ENCODE assay signal across 21 cellular contexts in genomic region chr9:89223398-89223977, GRCh38. TPM values are rescaled to one million over a fixed set of nuclear protein-coding genes. Genes with fewer than 3 reads are reported as not detected.
"Had no signal": no experiment of that assay in that cellular context is flagged by ENCODE, and none has a peak within 500 bp of the region (broad histone marks: within the 10 kb centered on the region; RNA-seq: fewer than 3 reads in every experiment).

No MANE protein-coding gene starts in this region.

- H3K4me3 ChIP-seq: dorsolateral prefrontal cortex, heart right ventricle, prostate gland, right lobe of liver, smooth muscle cell, testis had no signal

- H3K4me3 Mint-ChIP-seq: activated T-cell treated with anti-CD3 and anti-CD28 coated beads, Interleukin-2, amount 50 U/mL, for 72 hours; endodermal cell; immature natural killer cell; naive thymus-derived CD4-positive, alpha-beta T cell; stimulated activated effector memory CD8-positive, alpha-beta T cell treated with anti-CD3 and anti-CD28 coated beads, Interleukin-12 subunit alpha, Interleukin-12 subunit beta, amount 100 ng/mL, for 72 hours; type B pancreatic cell had no signal

- H3K9me3 Mint-ChIP-seq: activated T-cell treated with anti-CD3 and anti-CD28 coated beads, Interleukin-2, amount 50 U/mL, for 72 hours; endodermal cell; immature natural killer cell; naive thymus-derived CD4-positive, alpha-beta T cell; stimulated activated effector memory CD8-positive, alpha-beta T cell treated with anti-CD3 and anti-CD28 coated beads, Interleukin-12 subunit alpha, Interleukin-12 subunit beta, amount 100 ng/mL, for 72 hours; type B pancreatic cell had no signal

- ATAC-seq: activated CD4-positive, CD25-positive, alpha-beta regulatory T cell treated with anti-CD3 and anti-CD28 coated beads, Interleukin-2, amount 50 U/mL, for 24 hours; activated T-cell treated with anti-CD3 and anti-CD28 coated beads, Interleukin-2, amount 50 U/mL, for 72 hours; naive thymus-derived CD4-positive, alpha-beta T cell; right lobe of liver; stimulated activated effector memory CD8-positive, alpha-beta T cell treated with anti-CD3 and anti-CD28 coated beads, Interleukin-12 subunit alpha, Interleukin-12 subunit beta, amount 100 ng/mL, for 72 hours had no signal

- H3K27ac Mint-ChIP-seq: activated T-cell treated with anti-CD3 and anti-CD28 coated beads, Interleukin-2, amount 50 U/mL, for 72 hours; endodermal cell; immature natural killer cell; naive thymus-derived CD4-positive, alpha-beta T cell; stimulated activated effector memory CD8-positive, alpha-beta T cell treated with anti-CD3 and anti-CD28 coated beads, Interleukin-12 subunit alpha, Interleukin-12 subunit beta, amount 100 ng/mL, for 72 hours; type B pancreatic cell had no signal

- H3K27me3 ChIP-seq: dorsolateral prefrontal cortex, right lobe of liver, testis had no signal

- H3K4me1 Mint-ChIP-seq: immature natural killer cell; naive thymus-derived CD4-positive, alpha-beta T cell; stimulated activated effector memory CD8-positive, alpha-beta T cell treated with anti-CD3 and anti-CD28 coated beads, Interleukin-12 subunit alpha, Interleukin-12 subunit beta, amount 100 ng/mL, for 72 hours had no signal

- H3K36me3 ChIP-seq: heart right ventricle, prostate gland, right lobe of liver had no signal

- H3K4me1 ChIP-seq: prostate gland, right lobe of liver, testis had no signal

- H3K27me3 Mint-ChIP-seq: type B pancreatic cell had no signal

- DNase-seq: activated effector memory CD4-positive, alpha-beta T cell treated with anti-CD3 and anti-CD28 coated beads, Interleukin-2, amount 50 U/mL, for 16 hours; activated naive CD4-positive, alpha-beta T cell treated with anti-CD3 and anti-CD28 coated beads, Interleukin-2, amount 50 U/mL, for 16 hours; activated T-cell treated with anti-CD3 and anti-CD28 coated beads, Interleukin-2, amount 50 U/mL, for 72 hours; endodermal cell; heart right ventricle; immature natural killer cell; mesenchymal stem cell; naive thymus-derived CD4-positive, alpha-beta T cell; right lobe of liver; stimulated activated CD4-positive, alpha-beta T cell treated with anti-CD3 and anti-CD28 coated beads, Interleukin-4, amount 100 ng/mL, for 1 hour; T1000; testis had no signal

- H3K27ac ChIP-seq: dorsolateral prefrontal cortex, epithelial cell of prostate, heart right ventricle, prostate gland, right lobe of liver, testis had no signal

- H3K9me3 ChIP-seq: heart right ventricle, prostate gland, right lobe of liver, testis had no signal

- H3K36me3 Mint-ChIP-seq: stimulated activated effector memory CD8-positive, alpha-beta T cell treated with anti-CD3 and anti-CD28 coated beads, Interleukin-12 subunit alpha, Interleukin-12 subunit beta, amount 100 ng/mL, for 72 hours; type B pancreatic cell had no signal

RNA-seq across cellular contexts. Expression of gene SHC3, which starts 44.9 kb away (rescaled TPM):
- total RNA-seq: activated CD8-positive, alpha-beta memory T cell treated with anti-CD3 and anti-CD28 coated beads for 36 hours; activated T-cell treated with anti-CD3 and anti-CD28 coated beads, Interleukin-2, amount 50 U/mL, for 72 hours; T-helper 1 cell treated with Interleukin-12 subunit alpha and Interleukin-12 subunit beta and Interleukin-4 antibody, amounts not matched to agents 30 ng/mL and 1 ng/mL, for 36 hours had no signal
- polyA plus RNA-seq: immature natural killer cell; naive thymus-derived CD4-positive, alpha-beta T cell had no signal
